Comparison of ENCODE assay signal across 9 cellular contexts in genomic region chr4:1171306-1172227, GRCh38. TPM values are rescaled to one million over a fixed set of nuclear protein-coding genes. Genes with fewer than 3 reads are reported as not detected.
DNase-seq lines count a peak whose midpoint lies in the region; ATAC-seq and TF ChIP-seq lines count a peak whose summit lies in the region.
"Had no signal": no experiment of that assay in that cellular context is flagged by ENCODE, and none has a peak within 500 bp of the region (broad histone marks: within the 10 kb centered on the region; RNA-seq: fewer than 3 reads in every experiment).

No MANE protein-coding gene starts in this region.

- H2AFZ ChIP-seq in GM23248, result peak overlapping the region; percentile 20; the same call in 1 of the 2 replicates
- no peak overlapping the region for H2AFZ ChIP-seq in trophoblast cell (ENCODE audit: insufficient read depth, low read length, poor library complexity)

- in situ Hi-C loops in GM23248 (cut with MboI), result no loop called here

- no peak overlapping the region for H4K8ac ChIP-seq in trophoblast cell (ENCODE audit: low read depth, low read length)

- H3K4me3 ChIP-seq in GM23248, result 0 out of 2 replicates have a peak overlapping the region, but pooled peaks have one; percentile 26
- H3K4me3 ChIP-seq in fibroblast of villous mesenchyme (ENCODE audit: low read depth, low read length), result peak overlapping the region; percentile 89
- peak overlapping the region; percentile 18 for H3K4me3 ChIP-seq in trophoblast cell (ENCODE audit: low read depth, low read length)

- H3K27ac ChIP-seq in GM23248 (no peak overlapping the region), trophoblast cell (ENCODE audit: low read depth, low read length) (no peak overlapping the region)

- ATAC-seq in GM21515 (IDR thresholded peaks at IDR 0.05; ENCODE audit: unreplicated experiment), result no peak
- ATAC-seq: HCT116 had no signal

- H2BK120ac ChIP-seq in trophoblast cell (ENCODE audit: insufficient read depth, low read length, poor library complexity), result no peak overlapping the region

- H3K14ac ChIP-seq in trophoblast cell (ENCODE audit: low read length), result no peak overlapping the region

- no peaks in the 10 kb centered on the region for H4K20me1 ChIP-seq in GM23248 (ENCODE audit: insufficient read depth)

- H4K12ac ChIP-seq in trophoblast cell (ENCODE audit: low read depth, low read length), result no peak overlapping the region

- peak; percentile 43 for DNase-seq in GM23248
- DNase-seq in activated CD8-positive, alpha-beta memory T cell treated with anti-CD3 and anti-CD28 coated beads, Interleukin-2, amount 50 U/mL, for 48 hours, result peak; percentile 75
- no peak for DNase-seq in fibroblast of villous mesenchyme (ENCODE audit: low read depth)
- DNase-seq in trophoblast cell, result no peak
- no peak for DNase-seq in ureter (ENCODE audit: low spot score)
- DNase-seq in DMS79 (lab: John Stamatoyannopoulos, UW), result no peak
- DNase-seq in globus pallidus (ENCODE audit: low spot score), result no peak

- no peak overlapping the region for H3K4ac ChIP-seq in trophoblast cell (ENCODE audit: low read depth, low read length)

- H3K18ac ChIP-seq in trophoblast cell (ENCODE audit: low read length), result no peak overlapping the region

- H3K79me1 ChIP-seq in trophoblast cell (ENCODE audit: low read length), result peaks cover 3% of the 10 kb centered on the region

- H3K4me2 ChIP-seq in GM23248 (ENCODE audit: unreplicated experiment), result no peak overlapping the region
- peak overlapping the region; percentile 41 for H3K4me2 ChIP-seq in trophoblast cell (ENCODE audit: low read length)

- H4K91ac ChIP-seq in trophoblast cell (ENCODE audit: low read depth, low read length), result no peak overlapping the region

- no peak overlapping the region for H3K9ac ChIP-seq in GM23248
- no peak overlapping the region for H3K9ac ChIP-seq in trophoblast cell (ENCODE audit: low read length)

- H3F3A ChIP-seq in GM23248 (ENCODE audit: insufficient read depth), result no peaks in the 10 kb centered on the region

- H3K36me3 ChIP-seq in GM23248 (ENCODE audit: low read depth) (no peaks in the 10 kb centered on the region), trophoblast cell (ENCODE audit: control insufficient read depth in 1 of 2, insufficient read depth in 2 of 2, low read length in 2 of 2) (no peaks in the 10 kb centered on the region)

- H3K9me3 ChIP-seq in GM23248 (ENCODE audit: low read depth) (no peaks in the 10 kb centered on the region), trophoblast cell (ENCODE audit: insufficient read depth, low read depth, low read length) (peaks cover 11% of the 10 kb centered on the region)

- H3K4me1 ChIP-seq in GM23248 (ENCODE audit: insufficient read depth) (peaks cover 5% of the 10 kb centered on the region; the same call in 1 of the 2 replicates), trophoblast cell (ENCODE audit: control insufficient read depth in 1 of 2, insufficient read depth in 2 of 2, low read length in 2 of 2) (peaks cover 17 to 27% of the 10 kb centered on the region in 2 experiments)

- TF ChIP-seq CTCF in fibroblast of villous mesenchyme (IDR thresholded peaks at IDR 0.05; ENCODE audit: insufficient read depth, low read depth, low read length), result no peak

- 8 to 9% methylated on average over 46 to 83 of the region's 89 CpGs for WGBS in GM23248 (ENCODE audit: low coverage in 1 of 2, low lambda C conversion rate in 2 of 2, missing lambda C conversion rate in 2 of 2), 2 experiments
- no CpG with 5 or more reads among the region's 89 CpGs for WGBS in trophoblast cell (ENCODE audit: extremely low coverage, insufficient coverage, insufficient read length)

- H2BK5ac ChIP-seq in trophoblast cell (ENCODE audit: low read depth, low read length, poor library complexity), result no peak overlapping the region

- H2BK12ac ChIP-seq in trophoblast cell (ENCODE audit: low read length), result no peak overlapping the region

- H3K27me3 ChIP-seq in GM23248 (replicated peaks; ENCODE audit: insufficient read depth), result peaks cover 10% of the 10 kb centered on the region
- peaks cover 46% of the 10 kb centered on the region for H3K27me3 ChIP-seq in trophoblast cell (ENCODE audit: insufficient read depth, low read length)

- H2AK5ac ChIP-seq in trophoblast cell (ENCODE audit: low read length), result no peak overlapping the region

- H3K79me2 ChIP-seq in GM23248 (ENCODE audit: insufficient read depth) (no peaks in the 10 kb centered on the region), trophoblast cell (ENCODE audit: control insufficient read depth, insufficient read depth, low read length, poor library complexity) (peaks cover 2% of the 10 kb centered on the region)

- H3K9me2 ChIP-seq in GM23248 (ENCODE audit: insufficient read depth), result no peaks in the 10 kb centered on the region

- H3K23ac ChIP-seq in trophoblast cell (ENCODE audit: low read length), result no peak overlapping the region

RNA-seq across cellular contexts. Expression of gene SPON2, which starts 0.8 kb away (rescaled TPM):
- 3.4 and 6.2 TPM in 2 replicates for total RNA-seq in GM23248 (2014; rRNA removed; shearing (Covaris generic))
- polyA plus RNA-seq in GM23248 (2016; fragmentation: Nextera tagmentation; extraction: Ambion mirVana), result 5.3 and 5.7 TPM in 2 replicates
- total RNA-seq in fibroblast of villous mesenchyme (197 and 601 TPM in 2 replicates), ureter (36.6 TPM)
- polyA plus RNA-seq in trophoblast cell (2013), result 13.7 TPM in 2 replicates

RNA-seq across cellular contexts. Expression of gene RNF212, which starts 58.2 kb away (rescaled TPM):
- 0.51 and 2.5 TPM in 2 replicates for total RNA-seq in GM23248 (2014; rRNA removed; shearing (Covaris generic))
- polyA plus RNA-seq in GM23248 (2016; fragmentation: Nextera tagmentation; extraction: Ambion mirVana), result 4.9 and 6.0 TPM in 2 replicates
- total RNA-seq in fibroblast of villous mesenchyme (2.9 and 3.0 TPM in 2 replicates), ureter (5.1 TPM)
- polyA plus RNA-seq in trophoblast cell (2013), result 0.48 and 0.62 TPM in 2 replicates

Comparison
In these comparisons a context has a peak if more than half of its experiments do, and no peak if none do; other contexts are left out.
1. DNase-seq: peak in GM23248 (single experiment) and activated CD8-positive, alpha-beta memory T cell treated with anti-CD3 and anti-CD28 coated beads, Interleukin-2, amount 50 U/mL, for 48 hours (single experiment); none in fibroblast of villous mesenchyme (single experiment), trophoblast cell (0 of 2), ureter (single experiment), DMS79 (single experiment) and globus pallidus (single experiment).
2. H3K4me3 ChIP-seq: peak in every context shown above with its lines; median percentile 89 in fibroblast of villous mesenchyme; 26 in GM23248; 18 in trophoblast cell.